10 cellular contexts compared by ENCODE assay signal in the genomic region with DNA sequence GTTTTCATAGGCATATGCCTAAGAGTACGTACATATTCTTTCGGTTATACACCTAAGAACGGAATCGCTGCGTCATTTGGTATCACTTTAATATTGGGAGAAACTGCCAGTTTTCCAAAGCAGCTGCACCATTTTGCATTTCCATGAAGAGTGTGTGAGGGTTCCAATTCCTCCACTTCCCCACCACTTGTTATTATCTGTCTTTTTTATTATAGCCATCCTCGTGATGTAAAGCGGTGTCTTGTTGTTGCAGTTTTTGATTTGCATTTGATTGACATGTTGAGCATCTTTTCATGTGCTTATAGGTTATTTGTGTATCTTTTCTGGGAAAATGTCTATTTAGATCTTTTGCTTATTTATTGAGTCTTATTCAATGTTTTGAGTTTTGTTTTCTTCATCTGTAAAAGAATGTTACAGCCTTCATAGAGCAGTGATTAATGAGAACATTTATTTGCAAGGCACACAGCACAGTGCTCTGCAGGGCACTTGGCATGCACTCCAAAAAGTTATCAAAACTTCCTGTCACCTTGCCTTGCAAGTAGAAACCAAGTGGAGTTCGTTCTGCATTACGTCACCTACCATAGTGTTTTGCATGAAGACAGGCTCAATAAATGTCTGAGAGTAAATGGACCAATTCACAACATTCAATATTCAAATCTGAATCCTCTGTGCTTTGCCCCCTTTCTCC. TPM values are rescaled to one million over a fixed set of nuclear protein-coding genes. Genes with fewer than 3 reads are reported as not detected.
DNase-seq lines count a peak whose midpoint lies in the region; ATAC-seq, FAIRE-seq and TF ChIP-seq lines count a peak whose summit lies in the region.
"Had no signal": no experiment of that assay in that cellular context is flagged by ENCODE, and none has a peak within 500 bp of the region (broad histone marks: within the 10 kb centered on the region; RNA-seq: fewer than 3 reads in every experiment).

No MANE protein-coding gene starts in this region.

- H3K36me3 Mint-ChIP-seq in T-helper 2 cell treated with Interferon-gamma antibody and Interleukin-4, amounts not matched to agents 5 μg/mL and 100 μg/mL, for 36 hours (ENCODE audit: low read depth): peaks cover 3% of the 10 kb centered on the region

- no peak overlapping the region for H3K4me2 ChIP-seq in SK-N-SH

- peaks cover under 1% of the 10 kb centered on the region for H3F3A ChIP-seq in SK-N-SH (replicated peaks; ENCODE audit: insufficient read depth)

- H3K27me3 Mint-ChIP-seq in T-helper 2 cell treated with Interferon-gamma antibody and Interleukin-4, amounts not matched to agents 5 μg/mL and 100 μg/mL, for 36 hours (ENCODE audit: low read depth): peaks cover 9% of the 10 kb centered on the region

- H3K9ac ChIP-seq in SK-N-SH: no peak overlapping the region

- H2AFZ ChIP-seq in SK-N-SH (ENCODE audit: low read depth): peak overlapping the region; percentile 87; the same call in 1 of the 2 replicates

- DNase-seq in SK-N-SH (no peak), right atrium auricular region (ENCODE audit: low spot score) (no peak), small intestine (peak; percentile 77), GM10248 (ENCODE audit: extremely low spot score) (no peak), T1000 (lab: John Stamatoyannopoulos, UW) (no peak), RKO (ENCODE audit: low spot score) (no peak)
- DNase-seq in T-helper 2 cell treated with Interferon-gamma antibody and Interleukin-4, amounts not matched to agents 5 μg/mL and 100 μg/mL, for 36 hours (ENCODE audit: low spot score): no peak
- DNase-seq: testis had no signal

- peaks cover 18% of the 10 kb centered on the region for H3K4me1 Mint-ChIP-seq in T-helper 2 cell treated with Interferon-gamma antibody and Interleukin-4, amounts not matched to agents 5 μg/mL and 100 μg/mL, for 36 hours (ENCODE audit: low read depth)

- TF ChIP-seq RAD21 in SK-N-SH (IDR thresholded peaks at IDR 0.05; ENCODE audit: low read length): no peak

- peak overlapping the region; percentile 87 for H3K4me3 Mint-ChIP-seq in T-helper 2 cell treated with Interferon-gamma antibody and Interleukin-4, amounts not matched to agents 5 μg/mL and 100 μg/mL, for 36 hours

- H3K9me3 Mint-ChIP-seq in T-helper 2 cell treated with Interferon-gamma antibody and Interleukin-4, amounts not matched to agents 5 μg/mL and 100 μg/mL, for 36 hours: peaks cover 4% of the 10 kb centered on the region

- H4K20me1 ChIP-seq in SK-N-SH (ENCODE audit: insufficient read depth): no peaks in the 10 kb centered on the region

- no peak overlapping the region for H3K27ac ChIP-seq in SK-N-SH (ENCODE audit: low read depth in 2 of 2, low read length in 1 of 2)
- H3K27ac ChIP-seq in right atrium auricular region: peak overlapping the region; percentile 77 to 90
- H3K27ac ChIP-seq in small intestine (ENCODE audit: low read depth in 1 of 2, low read length in 1 of 2): peak overlapping the region; percentile 4 to 94

- TF ChIP-seq CTCF in SK-N-SH (IDR thresholded peaks at IDR 0.05) (no peak), right atrium auricular region (IDR thresholded peaks at IDR 0.05) (no peak), GM10248 (IDR thresholded peaks at IDR 0.05; ENCODE audit: control extremely low read depth, extremely low read depth, low read depth, missing control alignments) (no peak)

- POLR2A ChIA-PET in SK-N-SH (lab: Yijun Ruan, JAX) (no interaction called here), GM10248 (lab: Yijun Ruan, JAX) (no interaction called here)

- no peaks in the 10 kb centered on the region for H3K9me2 ChIP-seq in SK-N-SH

- no peak for ATAC-seq in SK-N-SH treated with all-trans-retinoic acid at 6 μM for 48 hours

- TF ChIP-seq EP300 in SK-N-SH (IDR thresholded peaks at IDR 0.05; ENCODE audit: borderline replicate concordance in 1 of 2, low read depth in 1 of 2, low read length in 1 of 2): no peak

- peak overlapping the region; percentile 90 for H3K27ac Mint-ChIP-seq in T-helper 2 cell treated with Interferon-gamma antibody and Interleukin-4, amounts not matched to agents 5 μg/mL and 100 μg/mL, for 36 hours

- H3K4me1 ChIP-seq in SK-N-SH (ENCODE audit: control insufficient read depth in 1 of 2, insufficient read depth in 2 of 2, low read depth in 1 of 2, low read length in 1 of 2) (peaks cover 0 to 33% of the 10 kb centered on the region in 2 experiments; a peak in 2 of 4 replicates), right atrium auricular region (peaks cover 0 to 19% of the 10 kb centered on the region in 2 donors), small intestine (ENCODE audit: control insufficient read depth in 2 of 2, insufficient read depth in 1 of 2, low read depth in 1 of 2, low read length in 1 of 2) (no peaks in the 10 kb centered on the region)

- peaks cover 0 to 5% of the 10 kb centered on the region in 2 experiments for H3K36me3 ChIP-seq in SK-N-SH (replicated peaks in 1 of 2; ENCODE audit: control insufficient read depth in 1 of 2, insufficient read depth in 2 of 2, low read length in 1 of 2)
- H3K36me3 ChIP-seq in right atrium auricular region: no peaks in the 10 kb centered on the region
- no peaks in the 10 kb centered on the region for H3K36me3 ChIP-seq in small intestine (ENCODE audit: control insufficient read depth in 2 of 2, insufficient read depth in 2 of 2, low read length in 2 of 2)

- H3K79me2 ChIP-seq in SK-N-SH (ENCODE audit: insufficient read depth): no peaks in the 10 kb centered on the region

- CTCF ChIA-PET in SK-N-SH (lab: Yijun Ruan, JAX) (interaction anchor here (0.7 to 4.2 kb wide), 5 partner anchors 11 to 112 kb away, joined by 3 to 42 read pairs (median 3); no protein-coding TSS in a partner anchor), GM10248 (lab: Yijun Ruan, JAX) (interaction anchor here (0.7 to 1.1 kb wide), 2 partner anchors 12 to 22 kb away, joined by 3 read pairs; no protein-coding TSS in a partner anchor)

- no peaks in the 10 kb centered on the region for H3K9me3 ChIP-seq in SK-N-SH
- no peaks in the 10 kb centered on the region for H3K9me3 ChIP-seq in right atrium auricular region
- no peaks in the 10 kb centered on the region for H3K9me3 ChIP-seq in small intestine (ENCODE audit: control insufficient read depth, low read depth)
- H3K9me3 ChIP-seq: A549, testis had no signal

- no peak for FAIRE-seq in small intestine (lab: Jason Lieb, UNC)
- FAIRE-seq: A549 had no signal

- no peak overlapping the region for H3K4me3 ChIP-seq in SK-N-SH (ENCODE audit: low read depth in 2 of 2, low read length in 1 of 2)
- H3K4me3 ChIP-seq in right atrium auricular region: no peak overlapping the region
- no peak overlapping the region for H3K4me3 ChIP-seq in small intestine (ENCODE audit: low read depth in 1 of 2, low read length in 2 of 2)

- H3K27me3 ChIP-seq in SK-N-SH (ENCODE audit: insufficient read depth): no peaks in the 10 kb centered on the region
- no peaks in the 10 kb centered on the region for H3K27me3 ChIP-seq in right atrium auricular region
- no peaks in the 10 kb centered on the region for H3K27me3 ChIP-seq in small intestine (ENCODE audit: control insufficient read depth in 2 of 2, insufficient read depth in 2 of 2, low read length in 2 of 2)
- H3K27me3 ChIP-seq: testis had no signal

- 96% methylated on average over 9 of the region's 9 CpGs for WGBS in SK-N-SH (ENCODE audit: low lambda C conversion rate)
- 64 to 81% (median 69%) methylated on average over 9 of the region's 9 CpGs for WGBS in small intestine, 3 donors

TF ChIP-seq in SK-N-SH, 30 proteins besides CTCF, POLR2A, EP300 and RAD21 (continues in another document):
- TF ChIP-seq RFX5 (IDR thresholded peaks at IDR 0.05; ENCODE audit: low read length): no peak
- no peak for TF ChIP-seq FOSL2 (IDR thresholded peaks at IDR 0.05; ENCODE audit: borderline replicate concordance, low read depth)
- TF ChIP-seq TEAD4 (IDR thresholded peaks at IDR 0.05; ENCODE audit: borderline replicate concordance, insufficient read depth): no peak
- no peak for TF ChIP-seq SMC3 (IDR thresholded peaks at IDR 0.05; ENCODE audit: low read depth, low read length)

TF ChIP-seq in SK-N-SH treated with all-trans-retinoic acid at 6 μM for 48 hours, 23 proteins besides CTCF, POLR2A, EP300 and RAD21 (continues in another document):
- TF ChIP-seq ZNF8 (CRISPR knock-in tag; IDR thresholded peaks at IDR 0.05) (no peak), ISL1 (CRISPR knock-in tag; IDR thresholded peaks at IDR 0.05) (no peak), RARB (CRISPR knock-in tag; IDR thresholded peaks at IDR 0.05) (no peak), ZC3H10 (CRISPR knock-in tag; IDR thresholded peaks at IDR 0.05) (no peak), GLIS3 (CRISPR knock-in tag; IDR thresholded peaks at IDR 0.05) (no peak), ZFP30 (CRISPR knock-in tag; IDR thresholded peaks at IDR 0.05) (no peak), ZNF565 (CRISPR knock-in tag; conservative IDR thresholded peaks at IDR 0.05; ENCODE audit: low read depth) (no peak), CSDC2 (CRISPR knock-in tag; IDR thresholded peaks at IDR 0.05) (no peak), TOX (CRISPR knock-in tag; IDR thresholded peaks at IDR 0.05; ENCODE audit: borderline replicate concordance) (no peak), ZFP3 (CRISPR knock-in tag; IDR thresholded peaks at IDR 0.05) (no peak)

RNA-seq across cellular contexts. Expression of a gene that starts 26.6 kb away (rescaled TPM):
- polyA plus RNA-seq in SK-N-SH (2012; rRNA removed) (not detected in 2 replicates), small intestine (10 to 100 TPM; 18.6 to 79.2 (median 77.2) TPM)
- polyA plus RNA-seq in SK-N-SH (2012; cell fraction: cytosol; rRNA removed): not detected in 2 replicates
- polyA plus RNA-seq in SK-N-SH (2012; cell fraction: nucleus; rRNA removed): 0.11 TPM in 1 of 2 replicates, not detected in the other
- 1 to 10 TPM; 2.4 to 7.1 TPM for total RNA-seq in right atrium auricular region

RNA-seq across cellular contexts. Expression of a gene that starts 40.6 kb away (rescaled TPM):
- 154 and 187 TPM in 2 replicates for polyA plus RNA-seq in SK-N-SH (2012; rRNA removed)
- polyA plus RNA-seq in SK-N-SH (2012; cell fraction: cytosol; rRNA removed): 223 and 232 TPM in 2 replicates
- polyA plus RNA-seq in SK-N-SH (2012; cell fraction: nucleus; rRNA removed): 55.0 and 81.5 TPM in 2 replicates
- 100 to 1,000 TPM; 440 to 644 TPM for total RNA-seq in right atrium auricular region
- 10 to 100 TPM in 2 of 3 donors, 1 to 10 TPM in 1; 3.1 to 40.1 (median 20.0) TPM for polyA plus RNA-seq in small intestine

RNA-seq across cellular contexts. Expression of a gene that starts 56.2 kb away (rescaled TPM):
- polyA plus RNA-seq in SK-N-SH (2012; rRNA removed): 20.1 and 23.3 TPM in 2 replicates
- 15.2 and 15.7 TPM in 2 replicates for polyA plus RNA-seq in SK-N-SH (2012; cell fraction: cytosol; rRNA removed)
- polyA plus RNA-seq in SK-N-SH (2012; cell fraction: nucleus; rRNA removed): 60.2 and 109 TPM in 2 replicates
- total RNA-seq in right atrium auricular region: 10 to 100 TPM; 35.0 to 37.4 TPM
- polyA plus RNA-seq in small intestine: 10 to 100 TPM; 24.2 to 56.6 (median 51.1) TPM

RNA-seq across cellular contexts. Expression of a gene that starts 56.5 kb away (rescaled TPM):
- polyA plus RNA-seq in SK-N-SH (2012; rRNA removed) (75.9 and 96.8 TPM in 2 replicates), small intestine (10 to 100 TPM; 28.8 to 37.8 (median 37.6) TPM)
- polyA plus RNA-seq in SK-N-SH (2012; cell fraction: cytosol; rRNA removed): 87.6 and 89.2 TPM in 2 replicates
- 80.8 and 107 TPM in 2 replicates for polyA plus RNA-seq in SK-N-SH (2012; cell fraction: nucleus; rRNA removed)
- total RNA-seq in right atrium auricular region: 10 to 100 TPM; 22.6 to 26.8 TPM

Comparison
In these comparisons a context has a peak if more than half of its experiments do, and no peak if none do; other contexts are left out.
1. H3K27ac ChIP-seq: peak in right atrium auricular region (2 of 2) and small intestine (2 of 2); none in SK-N-SH (0 of 2).
2. RNA of a gene that starts 26.6 kb away (polyA plus RNA-seq): 18.6 to 79.2 TPM in small intestine; 0.11 TPM in SK-N-SH; every median in the first group is over 10 times any median in the second.